8 cellular contexts compared by ENCODE assay signal in the genomic region with DNA sequence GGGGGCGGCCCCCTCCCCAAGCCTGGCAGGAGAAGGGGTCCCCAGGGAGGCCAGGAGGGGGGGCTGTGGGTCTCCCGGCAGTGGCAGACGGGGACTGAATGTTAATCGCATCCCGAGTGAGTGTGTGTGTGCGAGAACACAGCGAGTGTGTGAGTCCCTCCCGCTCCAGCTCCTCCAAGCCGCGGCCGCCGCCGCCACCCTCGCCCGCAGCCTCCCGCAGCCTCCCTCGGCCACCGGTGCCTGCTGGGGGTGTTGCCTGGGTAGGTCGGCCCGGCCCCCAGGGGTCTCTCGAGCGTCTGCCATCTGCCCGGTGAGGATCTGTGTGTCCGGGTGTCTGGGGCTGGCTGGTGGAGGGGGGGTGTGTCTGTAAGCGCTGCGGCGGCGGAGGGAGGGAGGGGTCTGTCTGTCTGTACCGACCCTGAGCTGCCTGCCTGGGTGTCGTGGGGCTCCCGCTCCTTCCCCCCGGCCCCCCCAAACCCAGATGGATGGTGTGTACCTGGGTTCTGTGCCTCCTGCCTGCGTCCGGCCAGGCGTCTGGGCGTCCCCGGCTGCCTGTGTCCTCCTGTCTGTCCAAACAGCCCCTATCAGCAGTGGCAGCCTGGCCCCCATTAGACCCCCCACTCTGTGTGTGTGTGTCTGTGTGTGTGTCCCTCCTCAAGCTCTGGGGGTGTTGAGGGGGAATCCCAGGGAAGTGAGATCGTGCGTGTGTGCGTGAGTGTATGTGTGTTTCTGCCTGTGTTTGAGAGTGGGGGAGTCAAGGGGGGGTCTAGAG. TPM values are rescaled to one million over a fixed set of nuclear protein-coding genes. Genes with fewer than 3 reads are reported as not detected.
A peak's percentile ranks its signal among the peaks of the same experiment; 100 is the strongest.
DNase-seq lines count a peak whose midpoint lies in the region; ATAC-seq and TF ChIP-seq lines count a peak whose summit lies in the region.

A gene (plus strand): TSS at position 110 of the 772 bp plus-strand sequence. CDS start 4,725 bp downstream, outside the sequence.

- peak within 1 kb of the TSS; percentile 18 for H3K27ac Mint-ChIP-seq in activated CD4-positive, alpha-beta memory T cell treated with anti-CD3 and anti-CD28 coated beads for 36 hours

- POLR2A ChIA-PET in AG04450 (lab: Yijun Ruan, JAX), result interaction anchor here (0.8 kb wide), 1 partner anchor 30 kb away, joined by 3 read pairs; a partner anchor contains a TSS
- POLR2A ChIA-PET in activated CD4-positive, alpha-beta memory T cell treated with anti-CD3 and anti-CD28 coated beads for 36 hours (lab: Charles Lee), result no interaction called here

- no peak for TF ChIP-seq POLR2A in prostate gland (IDR thresholded peaks at IDR 0.05)

- DNase-seq in AG04450 (ENCODE audit: low read depth, low spot score) (no peak), H7 (peak; percentile 84), iPS DF 6.9 (ENCODE audit: low read depth, low spot score) (no peak), NCI-H1092 treated with DMSO at 0.1 percent for 48 hours (lab: John Stamatoyannopoulos, UW) (no peak), prostate gland (ENCODE audit: low spot score) (no peak), foreskin keratinocyte (no peak)
- DNase-seq in activated CD4-positive, alpha-beta memory T cell treated with anti-CD3 and anti-CD28 coated beads for 36 hours, result peak; percentile 37

- H3K9me3 ChIP-seq in AG04450 (ENCODE audit: control insufficient read depth, insufficient read depth, low read length) (no peaks in the 10 kb centered on the region; the same call in 1 of the 2 replicates), iPS DF 6.9 (ENCODE audit: control insufficient read depth, insufficient read depth, low read length) (no peaks in the 10 kb centered on the region), prostate gland (no peaks in the 10 kb centered on the region)

- no CpG with 5 or more reads among the region's 40 CpGs for WGBS in iPS DF 6.9 (ENCODE audit: insufficient coverage, insufficient read length)
- WGBS in prostate gland, result 2% methylated on average over 34 of the region's 40 CpGs

- H3K36me3 Mint-ChIP-seq in activated CD4-positive, alpha-beta memory T cell treated with anti-CD3 and anti-CD28 coated beads for 36 hours, result peaks cover under 1% of the 10 kb centered on the region

- H3K4me3 ChIP-seq in AG04450 (ENCODE audit: low read depth, low read length), result peak within 1 kb of the TSS; percentile 27; the same call in 1 of the 2 replicates
- peak within 1 kb of the TSS; percentile 46 for H3K4me3 ChIP-seq in H7 (ENCODE audit: insufficient read depth, low read depth, low read length)
- peak within 1 kb of the TSS; percentile 38; the same call in 1 of the 2 replicates for H3K4me3 ChIP-seq in iPS DF 6.9 (ENCODE audit: low read length)
- peak within 1 kb of the TSS in 1 of 2 donors; percentile 7 for H3K4me3 ChIP-seq in prostate gland

- H3K27me3 Mint-ChIP-seq in activated CD4-positive, alpha-beta memory T cell treated with anti-CD3 and anti-CD28 coated beads for 36 hours, result peaks cover 34% of the 10 kb centered on the region

- ATAC-seq in HG03378 (IDR thresholded peaks at IDR 0.05; ENCODE audit: unreplicated experiment) (no peak), foreskin keratinocyte (no peak)

- intact Hi-C loops in activated CD4-positive, alpha-beta memory T cell treated with anti-CD3 and anti-CD28 coated beads for 36 hours (cut with micrococcal nuclease), result no loop called here
- intact Hi-C loops in prostate gland (cut with DNase I), result no loop called here

- no peak for TF ChIP-seq CTCF in AG04450 (IDR thresholded peaks at IDR 0.05; ENCODE audit: low read depth, low read length)
- TF ChIP-seq CTCF in prostate gland (IDR thresholded peaks at IDR 0.05), result no peak
- TF ChIP-seq CTCF in foreskin keratinocyte (conservative IDR thresholded peaks at IDR 0.05), result no peak

- H3K36me3 ChIP-seq in H7 (replicated peaks; ENCODE audit: control insufficient read depth, insufficient read depth, low read length) (peaks cover 7% of the 10 kb centered on the region), iPS DF 6.9 (ENCODE audit: control insufficient read depth, insufficient read depth, low read length) (no peaks in the 10 kb centered on the region), prostate gland (no peaks in the 10 kb centered on the region)

- H3K27me3 ChIP-seq in AG04450 (ENCODE audit: control insufficient read depth, insufficient read depth, low read length) (peaks cover 44% of the 10 kb centered on the region), H7 (ENCODE audit: control insufficient read depth, insufficient read depth, low read length) (peaks cover 53% of the 10 kb centered on the region), iPS DF 6.9 (ENCODE audit: control insufficient read depth, insufficient read depth, low read length) (peaks cover 12% of the 10 kb centered on the region; the same call in 1 of the 2 replicates), prostate gland (replicated peaks; ENCODE audit: insufficient read depth) (peaks cover 2% of the 10 kb centered on the region), foreskin keratinocyte (peaks cover 38% of the 10 kb centered on the region)

- H3K4me1 Mint-ChIP-seq in activated CD4-positive, alpha-beta memory T cell treated with anti-CD3 and anti-CD28 coated beads for 36 hours (ENCODE audit: low read depth), result peaks cover 34% of the 10 kb centered on the region

- CTCF ChIA-PET in AG04450 (lab: Charles Lee), result interaction anchor here (1.1 kb wide), 1 partner anchor 96 kb away, joined by 3 read pairs; no protein-coding TSS in a partner anchor
- CTCF ChIA-PET in activated CD4-positive, alpha-beta memory T cell treated with anti-CD3 and anti-CD28 coated beads for 36 hours (lab: Charles Lee), result interaction anchor here (0.7 to 1.3 kb wide), 3 partner anchors 31 to 190 kb away, joined by 3 to 4 read pairs (median 4); a partner anchor contains a TSS

- no peak within 1 kb of the TSS for H3K27ac ChIP-seq in AG04450 (ENCODE audit: low read depth, low read length)
- H3K27ac ChIP-seq in iPS DF 6.9 (ENCODE audit: low read length), result no peak within 1 kb of the TSS
- H3K27ac ChIP-seq in prostate gland, result no peak within 1 kb of the TSS
- H3K27ac ChIP-seq in foreskin keratinocyte, result no peak within 1 kb of the TSS

- no peaks in the 10 kb centered on the region for H3K9me3 Mint-ChIP-seq in activated CD4-positive, alpha-beta memory T cell treated with anti-CD3 and anti-CD28 coated beads for 36 hours

- H3K4me1 ChIP-seq in iPS DF 6.9 (ENCODE audit: control insufficient read depth, insufficient read depth, low read length), result peaks cover 9% of the 10 kb centered on the region
- no peaks in the 10 kb centered on the region for H3K4me1 ChIP-seq in prostate gland (replicated peaks)
- no peaks in the 10 kb centered on the region for H3K4me1 ChIP-seq in foreskin keratinocyte

- H3K4me3 Mint-ChIP-seq in activated CD4-positive, alpha-beta memory T cell treated with anti-CD3 and anti-CD28 coated beads for 36 hours, result peak within 1 kb of the TSS; percentile 1

RNA-seq across cellular contexts. Expression of the gene that starts here (rescaled TPM):
- polyA plus RNA-seq in AG04450 (2011; rRNA removed) (0.07 and 0.10 TPM in 2 replicates), foreskin keratinocyte (0.26 and 0.41 TPM in 2 replicates)
- polyA minus RNA-seq in AG04450 (2011; rRNA and poly(A)+ RNA removed), result 0.22 and 0.37 TPM in 2 replicates
- total RNA-seq in H7 (2014; rRNA removed; shearing (Covaris generic)), result 4.4 and 4.8 TPM in 2 replicates
- total RNA-seq in activated CD4-positive, alpha-beta memory T cell treated with anti-CD3 and anti-CD28 coated beads for 36 hours, result under 1 TPM; 0.07 TPM
- total RNA-seq in prostate gland (1 to 10 TPM in 1 of 2 donors, under 1 TPM in 1; 0.73 to 1.8 TPM), foreskin keratinocyte (0.25 and 0.37 TPM in 2 replicates)

Comparison
In these comparisons a context has a peak if more than half of its experiments do, and no peak if none do; other contexts are left out.
1. Peak in DNase-seq in activated CD4-positive, alpha-beta memory T cell treated with anti-CD3 and anti-CD28 coated beads for 36 hours; RNA of the gene not detected or under 1 TPM.